9 cellular contexts compared by ENCODE assay signal in the genomic region with DNA sequence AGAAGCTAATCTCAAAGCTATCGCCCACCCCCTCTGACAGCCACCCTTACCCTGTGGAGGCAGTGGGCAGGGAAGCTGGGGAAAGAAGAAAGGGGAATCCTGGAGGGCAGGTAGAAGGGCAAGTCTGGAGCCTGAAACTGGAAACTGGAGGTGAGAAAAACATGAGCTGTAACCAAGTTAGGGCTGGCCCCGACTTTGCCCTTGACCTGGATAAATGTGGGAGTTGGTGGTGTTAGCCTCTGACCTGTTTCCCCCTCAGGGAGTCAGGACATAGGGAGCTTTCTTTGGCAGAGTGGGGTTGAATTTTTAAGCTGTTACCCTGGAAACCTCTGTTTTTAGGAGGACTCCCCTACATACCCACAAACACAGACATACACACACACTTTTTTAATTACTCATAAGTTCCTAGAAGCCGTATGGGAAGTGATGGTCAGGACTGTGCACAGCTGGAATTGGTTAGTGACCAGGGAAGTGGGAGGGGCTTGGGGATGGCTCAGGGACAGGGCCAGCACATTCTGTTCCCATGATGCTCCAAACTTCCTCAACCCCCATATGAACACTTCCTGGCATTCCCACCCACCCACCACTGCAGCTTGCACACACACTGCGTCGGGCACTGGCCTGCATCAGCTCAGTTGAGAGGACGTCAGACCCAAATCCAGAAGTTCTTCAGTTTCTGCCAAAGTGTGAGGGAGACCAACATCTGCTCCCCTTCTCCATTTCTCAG. TPM values are rescaled to one million over a fixed set of nuclear protein-coding genes. Genes with fewer than 3 reads are reported as not detected.
DNase-seq lines count a peak whose midpoint lies in the region; FAIRE-seq and TF ChIP-seq lines count a peak whose summit lies in the region.
"Had no signal": no experiment of that assay in that cellular context is flagged by ENCODE, and none has a peak within 500 bp of the region (broad histone marks: within the 10 kb centered on the region; RNA-seq: fewer than 3 reads in every experiment).

No MANE protein-coding gene starts in this region.

- peak; percentile 31 to 48 for DNase-seq in activated CD4-positive, alpha-beta T cell treated with anti-CD3 and anti-CD28 coated beads, Interleukin-2, amount 50 U/mL, for 48 hours
- no peak for DNase-seq in activated CD4-positive, alpha-beta T cell treated with anti-CD3 and anti-CD28 coated beads, Interleukin-2, amount 10 ng/mL, durations not matched to agents 7 days and 5 days
- DNase-seq in ascending aorta (ENCODE audit: low spot score in 2 of 2) (peak; percentile 93 to 99), iPS-NIHi11 (ENCODE audit: low spot score) (peak; percentile 58), DMS79 treated with DMSO at 0.1 percent for 48 hours (lab: John Stamatoyannopoulos, UW) (no peak), GM19239 (ENCODE audit: insufficient read length, low spot score) (no peak)
- no peak for DNase-seq in effector memory CD4-positive, alpha-beta T cell
- DNase-seq: activated B cell treated with CpG ODN at 0.5 μM for 24 hours had no signal

- H3K27me3 Mint-ChIP-seq in activated CD4-positive, alpha-beta T cell treated with anti-CD3 and anti-CD28 coated beads, Interleukin-2, amount 10 ng/mL, durations not matched to agents 7 days and 5 days: peaks cover 13% of the 10 kb centered on the region

- H3K4me1 Mint-ChIP-seq in activated CD4-positive, alpha-beta T cell treated with anti-CD3 and anti-CD28 coated beads, Interleukin-2, amount 10 ng/mL, durations not matched to agents 7 days and 5 days: no peaks in the 10 kb centered on the region
- H3K4me1 Mint-ChIP-seq: activated B cell treated with CpG ODN at 0.5 μM for 24 hours had no signal

- H3K4me3 ChIP-seq in ascending aorta (peak overlapping the region in 1 of 2 donors; percentile 26), skin epidermis (no peak overlapping the region)
- no peak overlapping the region for H3K4me3 ChIP-seq in effector memory CD4-positive, alpha-beta T cell (ENCODE audit: insufficient read depth, low read depth, low read length, poor library complexity, severe bottlenecking)

- CTCF ChIA-PET in activated CD4-positive, alpha-beta T cell treated with anti-CD3 and anti-CD28 coated beads, Interleukin-2, amount 10 ng/mL, durations not matched to agents 7 days and 5 days (lab: Charles Lee): interaction anchor here (0.6 to 2.1 kb wide), 6 partner anchors 8 to 962 kb away, joined by 4 to 8 read pairs (median 5); partner anchors contain the start of gene DNAJC14

- intact Hi-C loops in ascending aorta (cut with DNase I): loop anchor here (1.0 to 10.0 kb wide), 5 partner anchors 17 to 1413 kb away; partner anchors contain the start of genes DGKA, PYM1 and RBMS2

- H3K36me3 ChIP-seq in ascending aorta: no peaks in the 10 kb centered on the region
- no peaks in the 10 kb centered on the region for H3K36me3 ChIP-seq in effector memory CD4-positive, alpha-beta T cell (ENCODE audit: control insufficient read depth, insufficient read depth, low read length)

- TF ChIP-seq CTCF in ascending aorta (IDR thresholded peaks at IDR 0.05): no peak

- POLR2A ChIA-PET in activated CD4-positive, alpha-beta T cell treated with anti-CD3 and anti-CD28 coated beads, Interleukin-2, amount 10 ng/mL, durations not matched to agents 7 days and 5 days (lab: Charles Lee): no interaction called here

- H3K27me3 ChIP-seq in ascending aorta: no peaks in the 10 kb centered on the region
- H3K27me3 ChIP-seq in effector memory CD4-positive, alpha-beta T cell (replicated peaks; ENCODE audit: control insufficient read depth, insufficient read depth, low read length, poor library complexity, severe bottlenecking): no peaks in the 10 kb centered on the region

- peak overlapping the region; percentile 99 for H3K27ac ChIP-seq in ascending aorta
- peak overlapping the region; percentile 27 to 98 (median 89) for H3K27ac ChIP-seq in skin epidermis
- H3K27ac ChIP-seq in effector memory CD4-positive, alpha-beta T cell (ENCODE audit: insufficient read depth, low read length, poor library complexity, severe bottlenecking): no peak overlapping the region

- H3K4me1 ChIP-seq in ascending aorta: peaks cover 4 to 51% of the 10 kb centered on the region in 2 donors
- H3K4me1 ChIP-seq in effector memory CD4-positive, alpha-beta T cell (ENCODE audit: control insufficient read depth, insufficient read depth, low read length, poor library complexity, severe bottlenecking): no peaks in the 10 kb centered on the region

- no peak overlapping the region for H3K27ac Mint-ChIP-seq in activated CD4-positive, alpha-beta T cell treated with anti-CD3 and anti-CD28 coated beads, Interleukin-2, amount 10 ng/mL, durations not matched to agents 7 days and 5 days
- H3K27ac Mint-ChIP-seq: activated B cell treated with CpG ODN at 0.5 μM for 24 hours had no signal

- no peak for FAIRE-seq in GM19239 (lab: Jason Lieb, UNC)

- no peak overlapping the region for H3K4me3 Mint-ChIP-seq in activated CD4-positive, alpha-beta T cell treated with anti-CD3 and anti-CD28 coated beads, Interleukin-2, amount 10 ng/mL, durations not matched to agents 7 days and 5 days
- H3K4me3 Mint-ChIP-seq: activated B cell treated with CpG ODN at 0.5 μM for 24 hours had no signal

- no peaks in the 10 kb centered on the region for H3K9me3 ChIP-seq in ascending aorta
- H3K9me3 ChIP-seq in effector memory CD4-positive, alpha-beta T cell (ENCODE audit: control insufficient read depth, low read length): no peaks in the 10 kb centered on the region

- H3K9me3 Mint-ChIP-seq in activated CD4-positive, alpha-beta T cell treated with anti-CD3 and anti-CD28 coated beads, Interleukin-2, amount 10 ng/mL, durations not matched to agents 7 days and 5 days: no peaks in the 10 kb centered on the region
- H3K9me3 Mint-ChIP-seq: activated B cell treated with CpG ODN at 0.5 μM for 24 hours had no signal

- H3K36me3 Mint-ChIP-seq in activated CD4-positive, alpha-beta T cell treated with anti-CD3 and anti-CD28 coated beads, Interleukin-2, amount 10 ng/mL, durations not matched to agents 7 days and 5 days (ENCODE audit: low read depth): no peaks in the 10 kb centered on the region

RNA-seq across cellular contexts. Expression of gene MMP19, which starts 5.0 kb away (rescaled TPM):
- total RNA-seq in activated CD4-positive, alpha-beta T cell treated with anti-CD3 and anti-CD28 coated beads, Interleukin-2, amount 10 ng/mL, durations not matched to agents 7 days and 5 days: not detected
- total RNA-seq in ascending aorta: 37.5 TPM

RNA-seq across cellular contexts. Expression of gene DNAJC14, which starts 18.4 kb away (rescaled TPM):
- 10 to 100 TPM; 32.6 to 35.8 TPM for total RNA-seq in activated CD4-positive, alpha-beta T cell treated with anti-CD3 and anti-CD28 coated beads, Interleukin-2, amount 10 ng/mL, durations not matched to agents 7 days and 5 days
- total RNA-seq in ascending aorta: 26.1 TPM

RNA-seq across cellular contexts. Expression of gene ORMDL2, which starts 29.9 kb away (rescaled TPM):
- 10 to 100 TPM; 52.7 to 67.1 TPM for total RNA-seq in activated CD4-positive, alpha-beta T cell treated with anti-CD3 and anti-CD28 coated beads, Interleukin-2, amount 10 ng/mL, durations not matched to agents 7 days and 5 days
- 13.8 TPM for total RNA-seq in ascending aorta

RNA-seq across cellular contexts. Expression of gene SARNP, which starts 30.2 kb away (rescaled TPM):
- 100 to 1,000 TPM in 1 of 2 experiments, 10 to 100 TPM in 1; 87.5 to 102 TPM for total RNA-seq in activated CD4-positive, alpha-beta T cell treated with anti-CD3 and anti-CD28 coated beads, Interleukin-2, amount 10 ng/mL, durations not matched to agents 7 days and 5 days
- 13.4 TPM for total RNA-seq in ascending aorta

Comparison
In these comparisons a context has a peak if more than half of its experiments do, and no peak if none do; other contexts are left out.
1. DNase-seq: peak in activated CD4-positive, alpha-beta T cell treated with anti-CD3 and anti-CD28 coated beads, Interleukin-2, amount 50 U/mL, for 48 hours (2 of 2), ascending aorta (2 of 2) and iPS-NIHi11 (single experiment); none in activated CD4-positive, alpha-beta T cell treated with anti-CD3 and anti-CD28 coated beads, Interleukin-2, amount 10 ng/mL, durations not matched to agents 7 days and 5 days (single experiment), DMS79 treated with DMSO at 0.1 percent for 48 hours (single experiment), effector memory CD4-positive, alpha-beta T cell (0 of 3) and GM19239 (single experiment).
2. RNA of gene MMP19, which starts 5.0 kb away (total RNA-seq): 37.5 TPM in ascending aorta (single experiment); not detected in activated CD4-positive, alpha-beta T cell treated with anti-CD3 and anti-CD28 coated beads, Interleukin-2, amount 10 ng/mL, durations not matched to agents 7 days and 5 days; every median in the first group is over 10 times any median in the second.